ENCODE assay signal across 14 cellular contexts in the genomic region with DNA sequence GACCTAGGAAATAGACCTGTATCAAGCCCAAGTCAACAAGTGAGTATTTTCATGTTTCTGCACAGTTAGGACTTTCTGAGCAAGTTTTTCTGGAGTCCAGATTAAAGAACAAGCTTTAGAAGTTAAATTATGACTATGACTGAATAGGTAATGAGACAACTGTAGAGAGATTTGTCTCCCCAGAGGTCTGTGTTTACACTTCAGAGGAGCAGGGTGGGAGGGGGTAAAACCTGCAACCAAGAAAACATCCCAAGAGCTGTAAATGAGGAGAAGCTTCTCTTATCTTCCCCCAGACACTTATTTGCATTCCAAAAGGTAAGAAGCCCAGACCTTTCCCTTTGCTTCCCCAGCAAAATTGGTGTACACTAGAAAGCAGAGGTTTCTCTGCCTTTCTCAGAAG. TPM values are rescaled to one million over a fixed set of nuclear protein-coding genes. Genes with fewer than 3 reads are reported as not detected.
A peak's percentile ranks its signal among the peaks of the same experiment; 100 is the strongest.
DNase-seq lines count a peak whose midpoint lies in the region; ATAC-seq, FAIRE-seq and TF ChIP-seq lines count a peak whose summit lies in the region.
"Had no signal": no experiment of that assay in that cellular context is flagged by ENCODE, and none has a peak within 500 bp of the region (broad histone marks: within the 10 kb centered on the region; RNA-seq: fewer than 3 reads in every experiment).

No MANE protein-coding gene starts in this region.

- peaks cover 22% of the 10 kb centered on the region for H3K9me3 Mint-ChIP-seq in WTC11

- no peak overlapping the region for H3K4me2 ChIP-seq in mesendoderm (ENCODE audit: low read length)
- H3K4me2 ChIP-seq: BLaER1 treated with 17β-estradiol and CSF1 and Interleukin-3, amounts not matched to agents 10 nM and 100 nM had no signal

- H3K4me1 ChIP-seq in mesendoderm (ENCODE audit: control insufficient read depth, low read depth, low read length), result peaks cover 7% of the 10 kb centered on the region

- no peak overlapping the region for H3K4me3 ChIP-seq in mesendoderm (ENCODE audit: low read length)
- H3K4me3 ChIP-seq in dorsolateral prefrontal cortex, result no peak overlapping the region
- H3K4me3 ChIP-seq: BLaER1 treated with 17β-estradiol and CSF1 and Interleukin-3, amounts not matched to agents 10 nM and 100 nM; GM23248 had no signal

- H2BK15ac ChIP-seq in mesendoderm (replicated peaks; ENCODE audit: low read depth), result no peak overlapping the region

- no peak overlapping the region for H3K27ac ChIP-seq in mesendoderm (ENCODE audit: low read depth, low read length)
- H3K27ac ChIP-seq in dorsolateral prefrontal cortex, result no peak overlapping the region
- H3K27ac ChIP-seq: BLaER1 treated with 17β-estradiol and CSF1 and Interleukin-3, amounts not matched to agents 10 nM and 100 nM; GM23248 had no signal

- no peaks in the 10 kb centered on the region for H3K36me3 Mint-ChIP-seq in WTC11

- DNase-seq in GM19239 (ENCODE audit: insufficient read length, low spot score) (no peak), WTC11 (ENCODE audit: low spot score) (no peak), mesendoderm (peak; percentile 61), dorsolateral prefrontal cortex (no peak), NCI-H1930 (lab: John Stamatoyannopoulos, UW) (no peak)
- DNase-seq: GM23248, NCI-H1417, NCI-H2029, NCI-H526, PC-3 had no signal

- peak; percentile 51 for ATAC-seq in HG02852 (IDR thresholded peaks at IDR 0.05; ENCODE audit: unreplicated experiment)
- ATAC-seq in WTC11, result peak; percentile 59; the same call in 1 of the 2 replicates
- no peak for ATAC-seq in GM18873 (IDR thresholded peaks at IDR 0.05; ENCODE audit: low FRiP score, unreplicated experiment)
- no peak for ATAC-seq in esophagus mucosa
- ATAC-seq: PC-3 had no signal

- POLR2A ChIA-PET in WTC11 (lab: Charles Lee), result no interaction called here

- H3K27ac Mint-ChIP-seq in WTC11, result no peak overlapping the region; the same call in 1 of the 2 replicates

- H3K36me3 ChIP-seq in mesendoderm (ENCODE audit: control insufficient read depth, insufficient read depth, low read length), result no peaks in the 10 kb centered on the region
- H3K36me3 ChIP-seq: BLaER1 treated with 17β-estradiol and CSF1 and Interleukin-3, amounts not matched to agents 10 nM and 100 nM had no signal

- peak; percentile 11 for FAIRE-seq in GM19239 (lab: Jason Lieb, UNC)

- H3K18ac ChIP-seq in mesendoderm (ENCODE audit: low read length), result no peak overlapping the region

- no peak overlapping the region for H3K56ac ChIP-seq in mesendoderm (ENCODE audit: low read length)

- H4K8ac ChIP-seq in mesendoderm (ENCODE audit: low read depth, low read length), result no peak overlapping the region

- H3K27me3 ChIP-seq in mesendoderm (ENCODE audit: insufficient read depth, low read length, poor library complexity) (no peaks in the 10 kb centered on the region), dorsolateral prefrontal cortex (no peaks in the 10 kb centered on the region)
- H3K27me3 ChIP-seq: BLaER1 treated with 17β-estradiol and CSF1 and Interleukin-3, amounts not matched to agents 10 nM and 100 nM had no signal

- no peaks in the 10 kb centered on the region for H3K79me1 ChIP-seq in mesendoderm (ENCODE audit: low read length)

- no peak overlapping the region for H3K4ac ChIP-seq in mesendoderm (ENCODE audit: low read depth, low read length)

- H4K5ac ChIP-seq in mesendoderm (ENCODE audit: low read length), result no peak overlapping the region

- no peak overlapping the region for H3K4me3 Mint-ChIP-seq in WTC11

- TF ChIP-seq CTCF in WTC11 (IDR thresholded peaks at IDR 0.05), result no peak
- no peak for TF ChIP-seq CTCF in dorsolateral prefrontal cortex (IDR thresholded peaks at IDR 0.05 in 54 of 56, conservative IDR thresholded peaks at IDR 0.05 in 2 of 56; ENCODE audit: low read depth in 1 of 56, partially characterized antibody in 56 of 56)

- CTCF ChIA-PET in WTC11 (lab: Charles Lee), result interaction anchor here (0.7 to 1.2 kb wide), 2 partner anchors 22 to 262 kb away, joined by 3 to 7 read pairs; a partner anchor contains a TSS

- intact Hi-C loops in dorsolateral prefrontal cortex (cut with DNase I), result no loop called here

- H3K27me3 Mint-ChIP-seq in WTC11 (ENCODE audit: low read depth), result no peaks in the 10 kb centered on the region; the same call in 1 of the 2 replicates

- no peak overlapping the region for H2BK120ac ChIP-seq in mesendoderm (ENCODE audit: low read depth, low read length)

- H3K79me2 ChIP-seq in mesendoderm (ENCODE audit: control insufficient read depth, insufficient read depth, low read length), result no peaks in the 10 kb centered on the region

- no peak overlapping the region for H2AK5ac ChIP-seq in mesendoderm (ENCODE audit: low read length)

- no peak overlapping the region for H2BK5ac ChIP-seq in mesendoderm (ENCODE audit: low read length)

- no peak overlapping the region for H3K9ac ChIP-seq in mesendoderm (ENCODE audit: low read length)
- H3K9ac ChIP-seq: BLaER1 treated with 17β-estradiol and CSF1 and Interleukin-3, amounts not matched to agents 10 nM and 100 nM; GM23248 had no signal

- H3K23ac ChIP-seq in mesendoderm (ENCODE audit: low read length), result no peak overlapping the region

- H3K4me1 Mint-ChIP-seq in WTC11, result peaks cover 28% of the 10 kb centered on the region

TF ChIP-seq in WTC11, 78 proteins besides CTCF, POLR2A, EP300 and RAD21 (continues in another document):
- TF ChIP-seq SP1 (CRISPR knock-in tag; conservative IDR thresholded peaks at IDR 0.05), result no peak
- TF ChIP-seq NFE2L1 (CRISPR knock-in tag; IDR thresholded peaks at IDR 0.05), result no peak
- TF ChIP-seq CREM (CRISPR knock-in tag; IDR thresholded peaks at IDR 0.05), result no peak
- TF ChIP-seq JUN (CRISPR knock-in tag; IDR thresholded peaks at IDR 0.05), result no peak
- TF ChIP-seq, protein P1, sequence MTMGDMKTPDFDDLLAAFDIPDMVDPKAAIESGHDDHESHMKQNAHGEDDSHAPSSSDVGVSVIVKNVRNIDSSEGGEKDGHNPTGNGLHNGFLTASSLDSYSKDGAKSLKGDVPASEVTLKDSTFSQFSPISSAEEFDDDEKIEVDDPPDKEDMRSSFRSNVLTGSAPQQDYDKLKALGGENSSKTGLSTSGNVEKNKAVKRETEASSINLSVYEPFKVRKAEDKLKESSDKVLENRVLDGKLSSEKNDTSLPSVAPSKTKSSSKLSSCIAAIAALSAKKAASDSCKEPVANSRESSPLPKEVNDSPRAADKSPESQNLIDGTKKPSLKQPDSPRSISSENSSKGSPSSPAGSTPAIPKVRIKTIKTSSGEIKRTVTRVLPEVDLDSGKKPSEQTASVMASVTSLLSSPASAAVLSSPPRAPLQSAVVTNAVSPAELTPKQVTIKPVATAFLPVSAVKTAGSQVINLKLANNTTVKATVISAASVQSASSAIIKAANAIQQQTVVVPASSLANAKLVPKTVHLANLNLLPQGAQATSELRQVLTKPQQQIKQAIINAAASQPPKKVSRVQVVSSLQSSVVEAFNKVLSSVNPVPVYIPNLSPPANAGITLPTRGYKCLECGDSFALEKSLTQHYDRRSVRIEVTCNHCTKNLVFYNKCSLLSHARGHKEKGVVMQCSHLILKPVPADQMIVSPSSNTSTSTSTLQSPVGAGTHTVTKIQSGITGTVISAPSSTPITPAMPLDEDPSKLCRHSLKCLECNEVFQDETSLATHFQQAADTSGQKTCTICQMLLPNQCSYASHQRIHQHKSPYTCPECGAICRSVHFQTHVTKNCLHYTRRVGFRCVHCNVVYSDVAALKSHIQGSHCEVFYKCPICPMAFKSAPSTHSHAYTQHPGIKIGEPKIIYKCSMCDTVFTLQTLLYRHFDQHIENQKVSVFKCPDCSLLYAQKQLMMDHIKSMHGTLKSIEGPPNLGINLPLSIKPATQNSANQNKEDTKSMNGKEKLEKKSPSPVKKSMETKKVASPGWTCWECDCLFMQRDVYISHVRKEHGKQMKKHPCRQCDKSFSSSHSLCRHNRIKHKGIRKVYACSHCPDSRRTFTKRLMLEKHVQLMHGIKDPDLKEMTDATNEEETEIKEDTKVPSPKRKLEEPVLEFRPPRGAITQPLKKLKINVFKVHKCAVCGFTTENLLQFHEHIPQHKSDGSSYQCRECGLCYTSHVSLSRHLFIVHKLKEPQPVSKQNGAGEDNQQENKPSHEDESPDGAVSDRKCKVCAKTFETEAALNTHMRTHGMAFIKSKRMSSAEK (CRISPR knock-in tag; IDR thresholded peaks at IDR 0.05; ENCODE audit: borderline replicate concordance), result no peak
- no peak for TF ChIP-seq KAT7 (CRISPR knock-in tag; IDR thresholded peaks at IDR 0.05; ENCODE audit: borderline replicate concordance)
- TF ChIP-seq, protein P2, sequence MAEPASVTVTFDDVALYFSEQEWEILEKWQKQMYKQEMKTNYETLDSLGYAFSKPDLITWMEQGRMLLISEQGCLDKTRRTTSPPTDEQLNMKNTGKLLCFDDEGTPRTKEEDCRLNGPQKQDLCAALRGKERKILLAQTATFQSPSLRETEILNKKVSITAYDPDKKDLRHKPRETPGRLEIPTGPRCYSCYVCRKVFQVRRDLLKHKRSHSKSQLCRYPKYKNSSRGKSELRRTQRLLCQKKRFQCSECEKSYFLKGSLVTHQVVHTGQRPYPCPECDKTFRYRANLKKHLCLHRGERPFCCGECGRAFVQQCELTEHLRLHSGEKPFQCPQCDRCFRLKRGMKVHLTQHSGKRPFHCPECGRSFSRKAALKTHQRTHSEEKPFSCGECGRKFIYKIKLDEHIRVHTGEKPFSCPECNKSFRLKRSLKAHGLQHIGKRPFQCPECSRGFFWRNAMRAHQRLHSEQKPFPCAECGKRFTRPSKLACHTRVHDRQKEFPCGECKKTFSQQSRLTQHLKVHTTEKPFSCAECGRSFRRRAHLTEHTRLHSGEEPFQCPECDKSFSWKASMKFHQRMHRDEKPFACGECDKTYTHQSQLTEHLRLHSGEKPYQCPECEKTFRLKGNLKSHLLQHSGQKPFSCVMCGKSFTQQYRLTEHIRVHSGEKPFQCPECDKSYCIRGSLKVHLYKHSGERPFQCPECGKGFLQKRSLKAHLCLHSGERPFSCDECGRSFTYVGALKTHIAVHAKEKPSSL (CRISPR knock-in tag; conservative IDR thresholded peaks at IDR 0.05), result no peak
- TF ChIP-seq FOXP1 (CRISPR knock-in tag; IDR thresholded peaks at IDR 0.05; ENCODE audit: borderline replicate concordance), result no peak
- TF ChIP-seq, protein P3, sequence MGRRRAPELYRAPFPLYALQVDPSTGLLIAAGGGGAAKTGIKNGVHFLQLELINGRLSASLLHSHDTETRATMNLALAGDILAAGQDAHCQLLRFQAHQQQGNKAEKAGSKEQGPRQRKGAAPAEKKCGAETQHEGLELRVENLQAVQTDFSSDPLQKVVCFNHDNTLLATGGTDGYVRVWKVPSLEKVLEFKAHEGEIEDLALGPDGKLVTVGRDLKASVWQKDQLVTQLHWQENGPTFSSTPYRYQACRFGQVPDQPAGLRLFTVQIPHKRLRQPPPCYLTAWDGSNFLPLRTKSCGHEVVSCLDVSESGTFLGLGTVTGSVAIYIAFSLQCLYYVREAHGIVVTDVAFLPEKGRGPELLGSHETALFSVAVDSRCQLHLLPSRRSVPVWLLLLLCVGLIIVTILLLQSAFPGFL (CRISPR knock-in tag; IDR thresholded peaks at IDR 0.05; ENCODE audit: borderline replicate concordance), result no peak
- TF ChIP-seq ESRRA (CRISPR knock-in tag; IDR thresholded peaks at IDR 0.05; ENCODE audit: borderline replicate concordance), result no peak

RNA-seq across cellular contexts. Expression of a gene that starts 22.1 kb away (rescaled TPM):
- total RNA-seq in WTC11 (2021), result 11.3 to 13.6 TPM (median 12.9 TPM) in 3 replicates
- 13.3 TPM for polyA plus RNA-seq in mesendoderm (2013, experiment 1 of 2)
- polyA plus RNA-seq in mesendoderm (2013, experiment 2 of 2), result 13.3 TPM
- total RNA-seq in dorsolateral prefrontal cortex, result 10 to 100 TPM in 2 of 120 experiments, 1 to 10 TPM in 118; 3.8 to 10.7 (median 6.2) TPM
- 4.0 TPM for total RNA-seq in esophagus mucosa

Comparison
In these comparisons a context has a peak if more than half of its experiments do, and no peak if none do; other contexts are left out.
1. ATAC-seq: peak in HG02852 (single experiment) and WTC11 (single experiment); none in GM18873 (single experiment) and esophagus mucosa (single experiment).